ENCODE assay signal across 8 cellular contexts in the genomic region with DNA sequence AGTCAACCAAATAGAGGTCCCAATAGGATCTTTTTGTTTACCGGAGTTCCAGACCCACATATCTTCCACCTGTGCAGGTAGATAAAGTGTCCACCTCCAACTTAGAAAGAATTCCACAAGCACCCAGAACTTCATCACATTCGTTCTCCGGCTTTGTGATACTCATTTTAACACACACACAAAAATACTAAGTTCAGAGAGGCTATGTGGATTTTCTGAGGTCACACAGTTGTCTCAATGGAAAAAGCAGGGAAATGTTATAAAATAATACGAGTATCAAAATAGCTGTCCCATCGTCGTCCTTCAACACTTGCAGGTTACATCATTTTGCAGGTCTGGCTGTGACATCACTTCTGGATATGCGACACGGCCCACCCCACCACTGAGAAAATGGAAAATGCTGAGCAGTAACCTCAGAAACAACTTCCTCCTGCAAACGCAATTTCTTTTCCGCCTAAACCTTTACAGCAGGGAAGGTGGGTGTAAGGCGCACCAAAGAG.
DNase-seq lines count a peak whose midpoint lies in the region; ATAC-seq and TF ChIP-seq lines count a peak whose summit lies in the region.

No MANE protein-coding gene starts in this region.

- no peaks in the 10 kb centered on the region for H3K36me3 Mint-ChIP-seq in MCF 10A (ENCODE audit: insufficient read depth, unreplicated experiment)

- CTCF ChIA-PET in MCF 10A (lab: Yijun Ruan, JAX): interaction anchor here (0.5 to 2.1 kb wide), 12 partner anchors 50 to 229 kb away, joined by 3 to 6 read pairs (median 3); no protein-coding TSS in a partner anchor

- H3K27me3 Mint-ChIP-seq in MCF 10A (ENCODE audit: insufficient read depth, unreplicated experiment): no peaks in the 10 kb centered on the region

- peak overlapping the region; percentile 88 for H3K27ac Mint-ChIP-seq in MCF 10A (ENCODE audit: low read depth, unreplicated experiment)

- no peaks in the 10 kb centered on the region for H3K9me3 ChIP-seq in lower lobe of right lung
- no peaks in the 10 kb centered on the region for H3K9me3 ChIP-seq in upper lobe of left lung

- H3K36me3 ChIP-seq in lower lobe of right lung (no peaks in the 10 kb centered on the region), upper lobe of left lung (no peaks in the 10 kb centered on the region)

- no peak for TF ChIP-seq POLR2A in upper lobe of left lung (IDR thresholded peaks at IDR 0.05)

- TF ChIP-seq CTCF in MCF 10A (IDR thresholded peaks at IDR 0.05; ENCODE audit: unreplicated experiment) (no peak), lower lobe of right lung (IDR thresholded peaks at IDR 0.05) (no peak), upper lobe of left lung (IDR thresholded peaks at IDR 0.05) (no peak)

- H3K4me1 ChIP-seq in lower lobe of right lung (peaks cover 51% of the 10 kb centered on the region), upper lobe of left lung (peaks cover 33 to 38% (median 37%) of the 10 kb centered on the region in 4 donors)

- no TSS peak for BruUV-seq in MCF 10A (replicated peaks; lab: Mats Ljungman, UMichigan)

- H3K4me3 ChIP-seq in lower lobe of right lung (peak overlapping the region; percentile 64), upper lobe of left lung (peak overlapping the region; percentile 34 to 59 (median 51))

- peak overlapping the region; percentile 77 for H3K4me3 Mint-ChIP-seq in MCF 10A (ENCODE audit: unreplicated experiment)

- DNase-seq in MCF 10A (ENCODE audit: unreplicated experiment): no peak
- DNase-seq in lower lobe of right lung: no peak
- DNase-seq in upper lobe of left lung: no peak
- DNase-seq in stimulated activated naive CD4-positive, alpha-beta T cell treated with Interleukin-2 at 50 U/mL for 16 hours (lab: John Stamatoyannopoulos, UW): no peak
- DNase-seq in NCI-H1417 treated with DMSO at 0.1 percent for 48 hours (lab: John Stamatoyannopoulos, UW): no peak
- no peak for DNase-seq in activated effector memory CD4-positive, alpha-beta T cell treated with anti-CD3 and anti-CD28 coated beads, Interleukin-2, amount 50 U/mL, for 16 hours

- H3K4me1 Mint-ChIP-seq in MCF 10A (ENCODE audit: insufficient read depth, unreplicated experiment): peaks cover 18% of the 10 kb centered on the region

- no peak for TF ChIP-seq EP300 in upper lobe of left lung (IDR thresholded peaks at IDR 0.05)

- peak overlapping the region; percentile 93 for H3K27ac ChIP-seq in lower lobe of right lung
- H3K27ac ChIP-seq in upper lobe of left lung: peak overlapping the region; percentile 87 to 93 (median 90)

- 26% methylated on average over 11 of the region's 11 CpGs for WGBS in upper lobe of left lung, 2 donors

- ATAC-seq in GM19455 (IDR thresholded peaks at IDR 0.05; ENCODE audit: unreplicated experiment) (peak; percentile 5), HG03520 (IDR thresholded peaks at IDR 0.05; ENCODE audit: unreplicated experiment) (peak; percentile 5), lower lobe of right lung (peak; percentile 20 to 31), upper lobe of left lung (ENCODE audit: low FRiP score in 2 of 2) (peak; percentile 2 to 34)

- POLR2A ChIA-PET in MCF 10A (lab: Yijun Ruan, JAX): interaction anchor here (0.7 to 2.9 kb wide), 14 partner anchors 12 to 382 kb away, joined by 3 to 54 read pairs (median 4); partner anchors contain the start of genes FAM98B and SPRED1

- intact Hi-C loops in MCF 10A (cut with micrococcal nuclease) (loop anchor here (5.0 kb wide), 1 partner anchor 280 kb away; no protein-coding TSS in a partner anchor), lower lobe of right lung (cut with DNase I) (no loop called here)

- H3K27me3 ChIP-seq in lower lobe of right lung (ENCODE audit: low read depth) (no peaks in the 10 kb centered on the region), upper lobe of left lung (no peaks in the 10 kb centered on the region)

- no peaks in the 10 kb centered on the region for H3K9me3 Mint-ChIP-seq in MCF 10A (ENCODE audit: unreplicated experiment)
